In genomic region chr18:11154369-11154982, GRCh38 we compare ENCODE assay signal across 8 cellular contexts. TPM values are rescaled to one million over a fixed set of nuclear protein-coding genes. Genes with fewer than 3 reads are reported as not detected.
DNase-seq lines count a peak whose midpoint lies in the region; ATAC-seq and TF ChIP-seq lines count a peak whose summit lies in the region.

No MANE protein-coding gene starts in this region.

- H3K27ac Mint-ChIP-seq in natural killer cell treated with Interleukin-12 subunit alpha and Interleukin-12 subunit beta and Interleukin-15 and Interleukin-18, amount 100 ng/mL, for 72 hours = no peak overlapping the region

- no peaks in the 10 kb centered on the region for H3K4me1 Mint-ChIP-seq in natural killer cell treated with Interleukin-12 subunit alpha and Interleukin-12 subunit beta and Interleukin-15 and Interleukin-18, amount 100 ng/mL, for 72 hours (ENCODE audit: low read depth in 2 of 2)

- H3K36me3 Mint-ChIP-seq in natural killer cell treated with Interleukin-12 subunit alpha and Interleukin-12 subunit beta and Interleukin-15 and Interleukin-18, amount 100 ng/mL, for 72 hours = no peaks in the 10 kb centered on the region

- DNase-seq in NCI-H128 (lab: John Stamatoyannopoulos, UW; ENCODE audit: unreplicated experiment) (peak; percentile 23), astrocyte of the hippocampus (ENCODE audit: low read depth, low spot score) (peak; percentile 54), lung microvascular endothelial cell (ENCODE audit: low read depth in 2 of 2) (peak; percentile 51 to 70), ecto neural progenitor cell (ENCODE audit: low spot score) (no peak), NCI-H446 treated with DMSO at 0.1 percent for 48 hours (lab: John Stamatoyannopoulos, UW) (no peak)
- DNase-seq in natural killer cell treated with Interleukin-12 subunit alpha and Interleukin-12 subunit beta and Interleukin-15 and Interleukin-18, amount 100 ng/mL, for 72 hours (ENCODE audit: low spot score) = no peak

- H3K27me3 Mint-ChIP-seq in natural killer cell treated with Interleukin-12 subunit alpha and Interleukin-12 subunit beta and Interleukin-15 and Interleukin-18, amount 100 ng/mL, for 72 hours = peaks cover 9 to 13% of the 10 kb centered on the region in 2 donors

- H3K4me3 Mint-ChIP-seq in natural killer cell treated with Interleukin-12 subunit alpha and Interleukin-12 subunit beta and Interleukin-15 and Interleukin-18, amount 100 ng/mL, for 72 hours = no peak overlapping the region

- no peaks in the 10 kb centered on the region for H3K9me3 Mint-ChIP-seq in natural killer cell treated with Interleukin-12 subunit alpha and Interleukin-12 subunit beta and Interleukin-15 and Interleukin-18, amount 100 ng/mL, for 72 hours

- TF ChIP-seq CTCF in GM12872 (IDR thresholded peaks at IDR 0.05; ENCODE audit: insufficient read depth, low read depth, low read length) = peak; percentile 43

- no peak for ATAC-seq in GM18517 (IDR thresholded peaks at IDR 0.05; ENCODE audit: unreplicated experiment)
- ATAC-seq in natural killer cell treated with Interleukin-12 subunit alpha and Interleukin-12 subunit beta and Interleukin-15 and Interleukin-18, amount 100 ng/mL, for 72 hours = no peak

RNA-seq across cellular contexts. Expression of gene PIEZO2, which starts 5.1 kb away (rescaled TPM):
- total RNA-seq in lung microvascular endothelial cell = 169 and 256 TPM in 2 replicates
- not detected for total RNA-seq in natural killer cell treated with Interleukin-12 subunit alpha and Interleukin-12 subunit beta and Interleukin-15 and Interleukin-18, amount 100 ng/mL, for 72 hours

Comparison
In these comparisons a context has a peak if more than half of its experiments do, and no peak if none do; other contexts are left out.
1. DNase-seq: peak in NCI-H128 (single experiment), astrocyte of the hippocampus (single experiment) and lung microvascular endothelial cell (2 of 2); none in ecto neural progenitor cell (single experiment), natural killer cell treated with Interleukin-12 subunit alpha and Interleukin-12 subunit beta and Interleukin-15 and Interleukin-18, amount 100 ng/mL, for 72 hours (single experiment) and NCI-H446 treated with DMSO at 0.1 percent for 48 hours (single experiment).
2. RNA of gene PIEZO2, which starts 5.1 kb away (total RNA-seq): 169 to 256 TPM in lung microvascular endothelial cell; not detected in natural killer cell treated with Interleukin-12 subunit alpha and Interleukin-12 subunit beta and Interleukin-15 and Interleukin-18, amount 100 ng/mL, for 72 hours; every median in the first group is over 100 times any median in the second.